ENCODE assay signal across 22 cellular contexts in the genomic region with DNA sequence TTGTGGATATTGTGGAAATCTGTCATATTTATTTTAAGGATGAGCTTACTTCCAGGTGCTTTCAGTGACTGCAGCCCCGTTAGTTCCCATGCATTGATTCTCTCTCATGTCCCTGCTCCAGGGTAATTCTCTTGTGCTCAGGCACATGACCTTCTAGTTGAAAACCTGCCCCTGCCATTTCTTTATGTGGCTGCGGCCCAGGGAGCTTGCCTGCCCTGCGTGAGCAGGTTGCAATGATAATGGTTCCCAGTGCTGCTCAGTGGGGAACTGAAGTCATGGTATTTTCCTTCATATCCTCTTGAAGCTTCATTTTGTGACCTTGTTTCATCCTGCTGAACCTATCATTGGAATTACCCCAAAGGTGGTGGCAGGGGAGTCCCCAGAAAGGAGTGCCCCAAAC.
"Had no signal": no experiment of that assay in that cellular context is flagged by ENCODE, and none has a peak within 500 bp of the region (broad histone marks: within the 10 kb centered on the region; RNA-seq: fewer than 3 reads in every experiment).

No MANE protein-coding gene starts in this region.

- H3K4me1 ChIP-seq: gastroesophageal sphincter, sigmoid colon had no signal

- H3K27me3 ChIP-seq: dorsolateral prefrontal cortex, esophagus squamous epithelium, gastroesophageal sphincter, neutrophil, ovary, right atrium auricular region, sigmoid colon, testis, tibial nerve had no signal

- H3K36me3 ChIP-seq: esophagus squamous epithelium, gastroesophageal sphincter, neutrophil, ovary, right atrium auricular region, sigmoid colon, tibial nerve had no signal

- H3K27ac ChIP-seq: dorsolateral prefrontal cortex, esophagus squamous epithelium, gastroesophageal sphincter, neutrophil, right atrium auricular region, sigmoid colon, skin epidermis, testis, tibial nerve had no signal

- DNase-seq: cortex of kidney; dorsolateral prefrontal cortex; effector CD8-positive, alpha-beta T cell; esophagus squamous epithelium; glutamatergic neuron; islet precursor cell; mammary epithelial cell; naive thymus-derived CD4-positive, alpha-beta T cell; nephron progenitor cell; sigmoid colon; stimulated activated CD4-positive, alpha-beta T cell treated with anti-CD3 and anti-CD28 coated beads, Interleukin-2, amount 100 ng/mL, for 24 hours; stimulated activated CD4-positive, alpha-beta T cell treated with anti-CD3 and anti-CD28 coated beads, Interleukin-4, amount 100 ng/mL, for 4 hours; stimulated activated naive B cell treated with anti-CD40 and anti-IgM and Interleukin-4, amounts not matched to agents 10 μg/mL and 1 μg/mL and 100 μg/mL, for 72 hours; stimulated activated naive CD8-positive, alpha-beta T cell treated with anti-CD3 and anti-CD28 coated beads, Interleukin-15, amount 100 ng/mL, for 72 hours had no signal

- ATAC-seq: gastroesophageal sphincter; left lobe of liver; naive thymus-derived CD4-positive, alpha-beta T cell; stimulated activated naive B cell treated with anti-CD40 and anti-IgM and Interleukin-4, amounts not matched to agents 10 μg/mL and 1 μg/mL and 100 μg/mL, for 72 hours; stimulated activated naive CD8-positive, alpha-beta T cell treated with anti-CD3 and anti-CD28 coated beads, Interleukin-15, amount 100 ng/mL, for 72 hours had no signal

- H3K4me3 ChIP-seq: dorsolateral prefrontal cortex, esophagus squamous epithelium, gastroesophageal sphincter, ovary, right atrium auricular region, sigmoid colon, skin epidermis, testis, tibial nerve had no signal

- H3K9me3 ChIP-seq: esophagus squamous epithelium, gastroesophageal sphincter, neutrophil, ovary, right atrium auricular region, sigmoid colon, testis, tibial nerve had no signal
